ENCODE assay signal across 31 cellular contexts in the genomic region with DNA sequence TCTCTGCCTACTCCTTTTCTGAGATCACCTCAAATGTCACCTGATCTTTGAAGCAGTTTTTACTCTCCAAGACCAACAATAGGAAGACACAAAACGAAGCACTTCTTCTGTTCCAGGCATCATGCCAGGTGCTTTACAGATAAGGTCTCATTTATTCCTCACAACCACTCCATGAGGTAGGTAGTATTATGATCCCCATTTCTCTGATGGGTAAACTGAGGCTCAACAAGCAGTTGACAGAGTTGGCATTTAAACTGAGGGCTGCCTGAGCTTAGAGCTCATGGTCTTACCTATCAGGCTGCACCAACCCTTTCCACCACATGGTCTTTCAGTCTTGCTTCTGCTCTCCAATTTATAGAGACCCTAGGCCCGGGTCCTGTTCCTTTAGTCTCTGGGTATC.
"Had no signal": no experiment of that assay in that cellular context is flagged by ENCODE, and none has a peak within 500 bp of the region (broad histone marks: within the 10 kb centered on the region; RNA-seq: fewer than 3 reads in every experiment).

No MANE protein-coding gene starts in this region.

- H3K36me3 Mint-ChIP-seq: activated naive CD8-positive, alpha-beta T cell treated with anti-CD3 and anti-CD28 coated beads for 36 hours; brain; mesothelial cell of epicardium; naive B cell had no signal

- H3K9me3 Mint-ChIP-seq: activated naive CD4-positive, alpha-beta T cell treated with anti-CD3 and anti-CD28 coated beads for 36 hours; activated naive CD8-positive, alpha-beta T cell treated with anti-CD3 and anti-CD28 coated beads for 36 hours; activated T-helper 1 cell treated with anti-CD3 and anti-CD28 coated beads, Interleukin-12 subunit alpha, Interleukin-12 subunit beta, Interleukin-2, Interleukin-4 antibody, amounts not matched to agents 30 ng/mL and 10 ng/mL and 1 ng/mL, durations not matched to agents 14 hours and 24 hours and 36 hours; effector memory CD8-positive, alpha-beta T cell; nephron progenitor cell had no signal

- H3K4me3 Mint-ChIP-seq: activated B cell treated with CpG ODN at 0.5 μM for 24 hours; activated naive CD4-positive, alpha-beta T cell treated with anti-CD3 and anti-CD28 coated beads for 36 hours; activated naive CD8-positive, alpha-beta T cell treated with anti-CD3 and anti-CD28 coated beads for 36 hours; activated T-helper 1 cell treated with anti-CD3 and anti-CD28 coated beads, Interleukin-12 subunit alpha, Interleukin-12 subunit beta, Interleukin-2, Interleukin-4 antibody, amounts not matched to agents 30 ng/mL and 10 ng/mL and 1 ng/mL, durations not matched to agents 14 hours and 24 hours and 36 hours; brain; effector memory CD8-positive, alpha-beta T cell; mesothelial cell of epicardium; naive B cell; nephron progenitor cell; stimulated activated naive CD8-positive, alpha-beta T cell treated with anti-CD3 and anti-CD28 coated beads, Interleukin-15, Interleukin-2, amounts not matched to agents 100 ng/mL and 50 ng/mL, for 24 hours; T-helper 2 cell treated with Interferon-gamma antibody and Interleukin-4, amounts not matched to agents 5 μg/mL and 100 μg/mL, for 36 hours had no signal

- H3K27ac Mint-ChIP-seq: activated B cell treated with CpG ODN at 0.5 μM for 24 hours; activated naive CD4-positive, alpha-beta T cell treated with anti-CD3 and anti-CD28 coated beads for 36 hours; activated naive CD8-positive, alpha-beta T cell treated with anti-CD3 and anti-CD28 coated beads for 36 hours; brain; mesothelial cell of epicardium; nephron progenitor cell; progenitor cell of endocrine pancreas; stimulated activated naive CD8-positive, alpha-beta T cell treated with anti-CD3 and anti-CD28 coated beads, Interleukin-15, Interleukin-2, amounts not matched to agents 100 ng/mL and 50 ng/mL, for 24 hours; T-helper 2 cell treated with Interferon-gamma antibody and Interleukin-4, amounts not matched to agents 5 μg/mL and 100 μg/mL, for 36 hours had no signal

- DNase-seq: activated B cell treated with CpG ODN at 0.5 μM for 24 hours; activated CD8-positive, alpha-beta memory T cell treated with anti-CD3 and anti-CD28 coated beads for 24 hours; activated effector memory CD4-positive, alpha-beta T cell treated with anti-CD3 and anti-CD28 coated beads, Interleukin-2, amount 50 U/mL, for 16 hours; activated naive CD4-positive, alpha-beta T cell treated with anti-CD3 and anti-CD28 coated beads for 36 hours; activated naive CD8-positive, alpha-beta T cell treated with anti-CD3 and anti-CD28 coated beads for 36 hours; adrenal gland; effector memory CD8-positive, alpha-beta T cell; erythroblast; islet precursor cell; left cardiac atrium; left ventricle myocardium superior; naive B cell; nephron progenitor cell; stimulated activated CD4-positive, alpha-beta T cell treated with anti-CD3 and anti-CD28 coated beads, Interleukin-12 subunit alpha, Interleukin-12 subunit beta, amount 100 ng/mL, for 4 hours; stimulated activated CD4-positive, alpha-beta T cell treated with anti-CD3 and anti-CD28 coated beads, Interleukin-4, amount 100 ng/mL, for 1 hour; substantia nigra; thyroid gland; upper lobe of right lung had no signal

- H3K4me3 ChIP-seq: adrenal gland, ascending aorta, coronary artery, gastroesophageal sphincter, hepatocyte, skin epidermis, thyroid gland, upper lobe of right lung had no signal

- H3K27ac ChIP-seq: adrenal gland, ascending aorta, coronary artery, gastroesophageal sphincter, neutrophil, thyroid gland, upper lobe of right lung had no signal

- H3K9me3 ChIP-seq: adrenal gland, ascending aorta, gastroesophageal sphincter, neutrophil, thyroid gland, upper lobe of right lung had no signal

- H3K27me3 ChIP-seq: adrenal gland, ascending aorta, gastroesophageal sphincter, hepatocyte, thyroid gland, upper lobe of right lung had no signal

- ATAC-seq: effector memory CD8-positive, alpha-beta T cell; gastroesophageal sphincter; left cardiac atrium; left ventricle myocardium superior; sciatic nerve; upper lobe of right lung had no signal

- H3K27me3 Mint-ChIP-seq: activated B cell treated with CpG ODN at 0.5 μM for 24 hours; brain; stimulated activated naive CD8-positive, alpha-beta T cell treated with anti-CD3 and anti-CD28 coated beads, Interleukin-15, Interleukin-2, amounts not matched to agents 100 ng/mL and 50 ng/mL, for 24 hours had no signal

- H3K36me3 ChIP-seq: adrenal gland, ascending aorta, gastroesophageal sphincter, neutrophil, thyroid gland, upper lobe of right lung had no signal
